1 cellular context compared by ENCODE assay signal in the genomic region with DNA sequence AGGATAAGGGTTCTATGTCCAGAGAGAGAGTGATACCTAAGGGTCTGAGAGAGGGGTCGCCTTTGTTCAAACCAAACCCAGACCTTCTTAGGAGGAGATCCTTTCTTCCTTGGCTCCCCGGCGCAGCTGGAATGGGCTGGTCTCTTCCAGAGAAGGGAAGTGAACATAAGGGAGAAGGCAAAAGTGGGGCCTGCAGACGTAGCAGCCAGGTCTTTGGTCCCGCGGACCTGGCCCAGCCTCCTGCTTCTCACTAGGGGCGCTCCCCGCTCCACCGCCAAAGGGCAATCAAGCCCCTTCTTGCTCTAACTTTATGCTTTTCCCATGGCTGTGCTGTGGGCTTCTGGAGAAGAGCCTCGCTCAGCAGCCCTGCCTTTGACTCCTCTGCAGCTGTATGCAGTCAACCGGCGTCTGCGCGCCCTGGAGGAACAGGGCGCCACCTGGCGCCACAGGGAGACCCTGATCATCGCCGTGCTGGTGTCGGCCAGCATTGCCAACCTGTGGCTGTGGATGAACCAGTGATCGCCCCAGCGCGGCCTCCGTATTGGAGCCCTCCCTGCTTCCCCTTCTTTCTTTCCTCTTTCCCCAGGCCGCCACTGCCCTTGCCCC.
TF ChIP-seq lines count a peak whose summit lies in the region.

No MANE protein-coding gene starts in this region.

TF ChIP-seq in SK-N-SH treated with all-trans-retinoic acid at 6 μM for 48 hours, 23 proteins besides CTCF, POLR2A, EP300 and RAD21 (continued from another document):
- no peak for TF ChIP-seq TSHZ2 (CRISPR knock-in tag; IDR thresholded peaks at IDR 0.05)
- no peak for TF ChIP-seq ESRRG (CRISPR knock-in tag; IDR thresholded peaks at IDR 0.05)
- TF ChIP-seq, protein P1, sequence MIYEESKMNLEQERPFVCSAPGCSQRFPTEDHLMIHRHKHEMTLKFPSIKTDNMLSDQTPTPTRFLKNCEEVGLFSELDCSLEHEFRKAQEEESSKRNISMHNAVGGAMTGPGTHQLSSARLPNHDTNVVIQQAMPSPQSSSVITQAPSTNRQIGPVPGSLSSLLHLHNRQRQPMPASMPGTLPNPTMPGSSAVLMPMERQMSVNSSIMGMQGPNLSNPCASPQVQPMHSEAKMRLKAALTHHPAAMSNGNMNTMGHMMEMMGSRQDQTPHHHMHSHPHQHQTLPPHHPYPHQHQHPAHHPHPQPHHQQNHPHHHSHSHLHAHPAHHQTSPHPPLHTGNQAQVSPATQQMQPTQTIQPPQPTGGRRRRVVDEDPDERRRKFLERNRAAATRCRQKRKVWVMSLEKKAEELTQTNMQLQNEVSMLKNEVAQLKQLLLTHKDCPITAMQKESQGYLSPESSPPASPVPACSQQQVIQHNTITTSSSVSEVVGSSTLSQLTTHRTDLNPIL (CRISPR knock-in tag; IDR thresholded peaks at IDR 0.05; ENCODE audit: low read depth) = no peak
- TF ChIP-seq RARB (CRISPR knock-in tag; IDR thresholded peaks at IDR 0.05) = no peak
- TF ChIP-seq ZFP30 (CRISPR knock-in tag; IDR thresholded peaks at IDR 0.05) = no peak
- TF ChIP-seq ARNTL (CRISPR knock-in tag; IDR thresholded peaks at IDR 0.05; ENCODE audit: borderline replicate concordance, low read depth) = no peak
- no peak for TF ChIP-seq CSRNP3 (CRISPR knock-in tag; IDR thresholded peaks at IDR 0.05)
- TF ChIP-seq POU6F1 (CRISPR knock-in tag; IDR thresholded peaks at IDR 0.05; ENCODE audit: borderline replicate concordance, low read depth) = no peak
- TF ChIP-seq ZNF565 (CRISPR knock-in tag; conservative IDR thresholded peaks at IDR 0.05; ENCODE audit: low read depth) = no peak
- no peak for TF ChIP-seq PPARA (CRISPR knock-in tag; IDR thresholded peaks at IDR 0.05; ENCODE audit: borderline replicate concordance)
- TF ChIP-seq ZFP3 (CRISPR knock-in tag; IDR thresholded peaks at IDR 0.05) = no peak
